Comparison of ENCODE assay signal across 13 cellular contexts in the genomic region with DNA sequence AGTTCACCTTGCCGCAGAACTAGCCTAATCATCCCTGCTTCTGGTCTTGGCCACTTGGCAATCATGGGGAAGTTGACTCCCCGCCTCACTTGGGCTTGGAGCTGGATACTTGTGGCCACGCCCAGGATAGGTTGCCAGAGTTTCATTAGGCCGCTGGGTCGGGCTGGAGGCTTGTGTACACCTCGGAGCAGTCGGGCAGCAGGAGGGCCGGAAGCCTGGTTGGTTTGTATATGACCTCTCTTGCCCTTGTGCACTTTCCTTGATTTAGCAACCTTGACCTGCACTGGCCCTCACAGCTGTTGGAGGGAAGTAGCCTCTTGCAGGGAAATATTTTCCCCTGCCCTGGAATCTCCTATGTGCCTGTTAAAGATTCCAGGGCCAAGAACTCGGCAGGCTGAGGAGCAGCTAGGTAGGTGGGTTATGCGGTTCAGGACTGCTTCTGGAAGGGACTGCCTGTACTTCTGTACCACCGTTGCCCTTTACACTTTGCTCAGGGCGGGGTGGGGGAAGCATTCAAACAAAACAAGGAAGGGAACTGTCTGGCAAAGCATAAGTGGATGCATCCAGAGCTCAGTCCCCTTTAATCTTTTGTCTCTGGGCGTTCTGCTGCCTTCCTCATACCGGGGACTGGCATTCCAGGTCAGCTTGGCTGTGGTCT.
DNase-seq lines count a peak whose midpoint lies in the region; ATAC-seq and TF ChIP-seq lines count a peak whose summit lies in the region.
"Had no signal": no experiment of that assay in that cellular context is flagged by ENCODE, and none has a peak within 500 bp of the region (broad histone marks: within the 10 kb centered on the region; RNA-seq: fewer than 3 reads in every experiment).

No MANE protein-coding gene starts in this region.

- peaks cover 59% of the 10 kb centered on the region for H3K36me3 Mint-ChIP-seq in MCF 10A (ENCODE audit: insufficient read depth, unreplicated experiment)
- H3K36me3 Mint-ChIP-seq: natural killer cell treated with Interleukin-12 subunit alpha and Interleukin-12 subunit beta and Interleukin-15 and Interleukin-18, amount 100 ng/mL, for 72 hours had no signal

- H4K20me1 ChIP-seq in mammary epithelial cell (ENCODE audit: insufficient read depth, low read length) (no peaks in the 10 kb centered on the region), smooth muscle cell (ENCODE audit: low read depth) (no peaks in the 10 kb centered on the region)

- H3K9ac ChIP-seq in mammary epithelial cell (ENCODE audit: insufficient read depth, low read length) (no peak overlapping the region), smooth muscle cell (ENCODE audit: low read depth) (no peak overlapping the region)

- H3K27ac ChIP-seq in mammary epithelial cell (ENCODE audit: insufficient read depth, low read depth, low read length) (no peak overlapping the region), smooth muscle cell (ENCODE audit: low read depth) (no peak overlapping the region)

- no peak overlapping the region for H3K4me3 Mint-ChIP-seq in MCF 10A (ENCODE audit: unreplicated experiment)
- H3K4me3 Mint-ChIP-seq: activated naive CD8-positive, alpha-beta T cell; natural killer cell treated with Interleukin-12 subunit alpha and Interleukin-12 subunit beta and Interleukin-15 and Interleukin-18, amount 100 ng/mL, for 72 hours had no signal

- CTCF ChIA-PET in MCF 10A (lab: Yijun Ruan, JAX) = interaction anchor here (0.7 to 7.4 kb wide), 8 partner anchors 10 to 519 kb away, joined by 3 to 178 read pairs (median 4); no protein-coding TSS in a partner anchor
- CTCF ChIA-PET in mammary epithelial cell (lab: Charles Lee; ENCODE audit: low non-redundant PET) = no interaction called here

- H3K4me1 Mint-ChIP-seq in MCF 10A (ENCODE audit: insufficient read depth, unreplicated experiment) = peaks cover 19% of the 10 kb centered on the region

- H3K27me3 ChIP-seq in mammary epithelial cell (ENCODE audit: insufficient read depth, low read length) = no peaks in the 10 kb centered on the region
- no peaks in the 10 kb centered on the region for H3K27me3 ChIP-seq in smooth muscle cell (ENCODE audit: low read depth)
- H3K27me3 ChIP-seq: dorsolateral prefrontal cortex had no signal

- DNase-seq in MCF 10A (ENCODE audit: unreplicated experiment) = no peak
- DNase-seq in mammary epithelial cell = no peak
- DNase-seq in left ventricle myocardium superior = peak; percentile 54
- no peak for DNase-seq in omental fat pad (ENCODE audit: low spot score)
- no peak for DNase-seq in smooth muscle cell (lab: John Stamatoyannopoulos, UW; ENCODE audit: unreplicated experiment)
- DNase-seq in NCI-H146 treated with DMSO at 0.1 percent for 48 hours (lab: John Stamatoyannopoulos, UW; ENCODE audit: unreplicated experiment) = no peak
- no peak for DNase-seq in dedifferentiated amniotic fluid mesenchymal stem cell (ENCODE audit: extremely low spot score)
- DNase-seq: dorsolateral prefrontal cortex; GOT3; stimulated activated naive CD4-positive, alpha-beta T cell had no signal

- H2AFZ ChIP-seq in mammary epithelial cell (ENCODE audit: low read depth, low read length) (no peak overlapping the region), smooth muscle cell (ENCODE audit: low read depth) (no peak overlapping the region)

- H3K27me3 Mint-ChIP-seq in MCF 10A (ENCODE audit: insufficient read depth, unreplicated experiment) = no peaks in the 10 kb centered on the region
- H3K27me3 Mint-ChIP-seq: activated naive CD8-positive, alpha-beta T cell; natural killer cell treated with Interleukin-12 subunit alpha and Interleukin-12 subunit beta and Interleukin-15 and Interleukin-18, amount 100 ng/mL, for 72 hours had no signal

- H3K79me2 ChIP-seq in mammary epithelial cell (ENCODE audit: insufficient read depth, low read length) (peaks cover 2% of the 10 kb centered on the region), smooth muscle cell (ENCODE audit: low read depth) (no peaks in the 10 kb centered on the region)

- dilution Hi-C loops in mammary epithelial cell (cut with HindIII; ENCODE audit: low sequenced_read_pairs) = no loop called here

- POLR2A ChIA-PET in MCF 10A (lab: Yijun Ruan, JAX) = interaction anchor here (1.0 kb wide), 2 partner anchors 82 to 142 kb away, joined by 3 to 4 read pairs; partner anchors contain the start of gene TMCO1

- H3K9me3 ChIP-seq in mammary epithelial cell (replicated peaks; ENCODE audit: insufficient read depth, low read length) = no peaks in the 10 kb centered on the region
- no peaks in the 10 kb centered on the region for H3K9me3 ChIP-seq in smooth muscle cell (replicated peaks; ENCODE audit: low read depth)

- in situ Hi-C loops in mammary epithelial cell (cut with MboI; ENCODE audit: low sequenced_read_pairs in 2 of 2) = loop anchor here (5.0 to 25.0 kb wide), 2 partner anchors 194 to 524 kb away; no protein-coding TSS in a partner anchor

- intact Hi-C loops in MCF 10A (cut with micrococcal nuclease) = loop anchor here (5.0 kb wide), 1 partner anchor 519 kb away; no protein-coding TSS in a partner anchor
- intact Hi-C loops in mammary epithelial cell (cut with micrococcal nuclease) = no loop called here
- intact Hi-C loops in left ventricle myocardium superior (cut with micrococcal nuclease) = loop anchor here (5.0 to 10.0 kb wide), 2 partner anchors 309 to 516 kb away; no protein-coding TSS in a partner anchor

- H3K4me2 ChIP-seq in mammary epithelial cell (ENCODE audit: insufficient read depth, low read depth, low read length) (no peak overlapping the region), smooth muscle cell (no peak overlapping the region)

- H3K36me3 ChIP-seq in mammary epithelial cell (ENCODE audit: insufficient read depth, low read length) = peaks cover 29% of the 10 kb centered on the region
- H3K36me3 ChIP-seq in smooth muscle cell (ENCODE audit: low read depth) = no peaks in the 10 kb centered on the region

- TF ChIP-seq CTCF in MCF 10A (IDR thresholded peaks at IDR 0.05; ENCODE audit: unreplicated experiment) (no peak), mammary epithelial cell (conservative IDR thresholded peaks at IDR 0.05 in 1 of 2, IDR thresholded peaks at IDR 0.05 in 1 of 2; ENCODE audit: extremely low read depth in 1 of 2, insufficient read depth in 1 of 2, low read depth in 1 of 2, low read length in 2 of 2) (no peak), omental fat pad (IDR thresholded peaks at IDR 0.05) (no peak), smooth muscle cell (IDR thresholded peaks at IDR 0.05; ENCODE audit: borderline replicate concordance, insufficient read depth, poor library complexity, severe bottlenecking) (no peak)

- H3K27ac Mint-ChIP-seq in MCF 10A (ENCODE audit: low read depth, unreplicated experiment) = peak overlapping the region; percentile 70
- H3K27ac Mint-ChIP-seq: activated naive CD8-positive, alpha-beta T cell; natural killer cell treated with Interleukin-12 subunit alpha and Interleukin-12 subunit beta and Interleukin-15 and Interleukin-18, amount 100 ng/mL, for 72 hours had no signal

- H3K9me3 Mint-ChIP-seq in MCF 10A (ENCODE audit: unreplicated experiment) = no peaks in the 10 kb centered on the region
- H3K9me3 Mint-ChIP-seq: natural killer cell treated with Interleukin-12 subunit alpha and Interleukin-12 subunit beta and Interleukin-15 and Interleukin-18, amount 100 ng/mL, for 72 hours had no signal

- H3K4me1 ChIP-seq in mammary epithelial cell (ENCODE audit: insufficient read depth, low read length) (peaks cover 4% of the 10 kb centered on the region), smooth muscle cell (ENCODE audit: low read depth) (no peaks in the 10 kb centered on the region)

- H3F3A ChIP-seq in smooth muscle cell (ENCODE audit: low read depth) = no peaks in the 10 kb centered on the region

- ATAC-seq in left ventricle myocardium superior = peak; percentile 49
- peak; percentile 65 for ATAC-seq in omental fat pad (ENCODE audit: low FRiP score)
- no peak for ATAC-seq in HG03097 (IDR thresholded peaks at IDR 0.05; ENCODE audit: low FRiP score, unreplicated experiment)

- no TSS peak for BruUV-seq in MCF 10A (replicated peaks; lab: Mats Ljungman, UMichigan)
- no TSS peak for BruUV-seq in mammary epithelial cell (replicated peaks; lab: Mats Ljungman, UMichigan)

- 85% methylated on average over 12 of the region's 14 CpGs for WGBS in mammary epithelial cell (ENCODE audit: low coverage, missing lambda C conversion rate)
- 91% methylated on average over 14 of the region's 14 CpGs for WGBS in smooth muscle cell (ENCODE audit: low lambda C conversion rate)

- H3K4me3 ChIP-seq in mammary epithelial cell (replicated peaks in 1 of 3; ENCODE audit: insufficient read depth in 1 of 3, low read depth in 2 of 3, low read length in 3 of 3) (no peak overlapping the region), smooth muscle cell (no peak overlapping the region)
- H3K4me3 ChIP-seq: dorsolateral prefrontal cortex had no signal
